11 cellular contexts compared by ENCODE assay signal in genomic region chr19:34996978-34997640, GRCh38. TPM values are rescaled to one million over a fixed set of nuclear protein-coding genes. Genes with fewer than 3 reads are reported as not detected.
DNase-seq lines count a peak whose midpoint lies in the region; ATAC-seq and TF ChIP-seq lines count a peak whose summit lies in the region.
"Had no signal": no experiment of that assay in that cellular context is flagged by ENCODE, and none has a peak within 500 bp of the region (broad histone marks: within the 10 kb centered on the region; RNA-seq: fewer than 3 reads in every experiment).

No MANE protein-coding gene starts in this region.

- peak overlapping the region; percentile 89 for H3K4me3 Mint-ChIP-seq in natural killer cell

- peaks cover 34 to 63% of the 10 kb centered on the region in 2 donors for H3K4me1 Mint-ChIP-seq in natural killer cell

- H3K36me3 Mint-ChIP-seq in natural killer cell: no peaks in the 10 kb centered on the region

- DNase-seq in A673 (ENCODE audit: low spot score) (no peak), adrenal gland (no peak), natural killer cell (no peak), brain microvascular endothelial cell (no peak), SHP77 treated with DMSO at 0.1 percent for 48 hours (lab: John Stamatoyannopoulos, UW) (no peak)
- no peak for DNase-seq in effector CD4-positive, alpha-beta T cell
- DNase-seq: Calu3; effector CD8-positive, alpha-beta T cell; stimulated activated CD4-positive, alpha-beta T cell treated with anti-CD3 and anti-CD28 coated beads, Interleukin-2, amount 100 ng/mL, for 24 hours had no signal

- intact Hi-C loops in A673 (cut with micrococcal nuclease; ENCODE audit: unreplicated experiment) (no loop called here), adrenal gland (cut with DNase I) (no loop called here), natural killer cell (cut with micrococcal nuclease) (no loop called here)

- H3K36me3 ChIP-seq in A673 (ENCODE audit: insufficient read depth, low read length, poor library complexity, severe bottlenecking) (peaks cover 3% of the 10 kb centered on the region), HUES6 (ENCODE audit: control insufficient read depth, insufficient read depth, low read length) (peaks cover 4% of the 10 kb centered on the region), adrenal gland (replicated peaks in 1 of 2) (no peaks in the 10 kb centered on the region), brain microvascular endothelial cell (replicated peaks) (no peaks in the 10 kb centered on the region)

- peak overlapping the region; percentile 37 for H3K27ac ChIP-seq in A673 (ENCODE audit: low read depth, low read length, poor library complexity, severe bottlenecking)
- H3K27ac ChIP-seq in HUES6 (ENCODE audit: low read depth, low read length): peak overlapping the region; percentile 22; the same call in 1 of the 2 replicates
- peak overlapping the region in 4 of 5 donors; percentile 2 to 70 (median 26) for H3K27ac ChIP-seq in adrenal gland
- no peak overlapping the region for H3K27ac ChIP-seq in brain microvascular endothelial cell

- no TSS peak for BruUV-seq in A673 (replicated peaks; lab: Mats Ljungman, UMichigan)

- TF ChIP-seq POLR2A in adrenal gland (IDR thresholded peaks at IDR 0.05): no peak

- TF ChIP-seq CTCF in A673 (conservative IDR thresholded peaks at IDR 0.05; ENCODE audit: low read depth, low read length) (no peak), adrenal gland (IDR thresholded peaks at IDR 0.05) (no peak), natural killer cell (IDR thresholded peaks at IDR 0.05) (no peak), brain microvascular endothelial cell (IDR thresholded peaks at IDR 0.05; ENCODE audit: low read depth, low read length, missing control alignments) (no peak)

- H3K27me3 ChIP-seq in A673 (replicated peaks; ENCODE audit: insufficient read depth, low read depth, low read length, poor library complexity): no peaks in the 10 kb centered on the region
- H3K27me3 ChIP-seq in HUES6 (ENCODE audit: control insufficient read depth, insufficient read depth, low read length): no peaks in the 10 kb centered on the region
- no peaks in the 10 kb centered on the region for H3K27me3 ChIP-seq in adrenal gland
- H3K27me3 ChIP-seq in brain microvascular endothelial cell (replicated peaks): no peaks in the 10 kb centered on the region

- ATAC-seq in natural killer cell: no peak
- no peak for ATAC-seq in GM21381 (IDR thresholded peaks at IDR 0.05; ENCODE audit: unreplicated experiment)

- CTCF ChIA-PET in A673 (lab: Charles Lee): no interaction called here

- WGBS in adrenal gland, 4 donors: 49 to 61% (median 52%) methylated on average over 9 of the region's 9 CpGs

- POLR2A ChIA-PET in A673 (lab: Charles Lee; ENCODE audit: low non-redundant PET): interaction anchor here (0.6 kb wide), 1 partner anchor 17 kb away, joined by 3 read pairs; no protein-coding TSS in a partner anchor

- H3K9me3 ChIP-seq in A673 (ENCODE audit: low read depth, low read length, poor library complexity, severe bottlenecking): no peaks in the 10 kb centered on the region
- H3K9me3 ChIP-seq in HUES6 (ENCODE audit: control insufficient read depth, insufficient read depth, low read depth, low read length): 0 out of 2 replicates have a peak, but pooled peaks cover 5% of the 10 kb centered on the region
- no peaks in the 10 kb centered on the region for H3K9me3 ChIP-seq in adrenal gland (replicated peaks in 1 of 3)

- in situ Hi-C loops in brain microvascular endothelial cell (cut with HindIII; ENCODE audit: low pct_ligation_motif_present, low sequenced_read_pairs): no loop called here

- no peaks in the 10 kb centered on the region for H3K27me3 Mint-ChIP-seq in natural killer cell (ENCODE audit: low read depth in 2 of 2)

- H3K9me3 Mint-ChIP-seq in natural killer cell: no peaks in the 10 kb centered on the region

- H3K27ac Mint-ChIP-seq in natural killer cell: peak overlapping the region; percentile 86 to 90

- H3K4me1 ChIP-seq in A673 (ENCODE audit: insufficient read depth, low read length, poor library complexity, severe bottlenecking): peaks cover 12% of the 10 kb centered on the region
- peaks cover 16% of the 10 kb centered on the region for H3K4me1 ChIP-seq in HUES6 (ENCODE audit: control insufficient read depth, insufficient read depth, low read length)
- H3K4me1 ChIP-seq in adrenal gland (replicated peaks in 1 of 2): peaks cover 15 to 29% of the 10 kb centered on the region in 2 donors

- no peak overlapping the region for H3K9ac ChIP-seq in HUES6 (ENCODE audit: low read length)

- no peak overlapping the region for H3K4me3 ChIP-seq in A673 (ENCODE audit: low read depth, low read length, poor library complexity, severe bottlenecking)
- H3K4me3 ChIP-seq in HUES6 (ENCODE audit: low read depth, low read length): no peak overlapping the region
- no peak overlapping the region for H3K4me3 ChIP-seq in adrenal gland
- H3K4me3 ChIP-seq in brain microvascular endothelial cell (ENCODE audit: low read depth, low read length): no peak overlapping the region

RNA-seq across cellular contexts. Expression of gene GRAMD1A, which starts 3.0 kb away (rescaled TPM):
- total RNA-seq in A673 (2021) (87.3 and 101 TPM in 2 replicates), adrenal gland (100 to 1,000 TPM in 1 of 8 donors, 10 to 100 TPM in 7; 42.4 to 101 (median 81.5) TPM), natural killer cell (10 to 100 TPM; 57.6 to 80.3 (median 66.6) TPM)
- polyA plus RNA-seq in adrenal gland: 100 to 1,000 TPM in 1 of 3 donors, 10 to 100 TPM in 2; 41.5 to 125 (median 74.9) TPM

RNA-seq across cellular contexts. Expression of gene ZNF792, which starts 33.1 kb away (rescaled TPM):
- total RNA-seq in A673 (2021) (15.4 and 15.5 TPM in 2 replicates), adrenal gland (1 to 10 TPM; 3.3 to 8.4 (median 6.8) TPM), natural killer cell (10 to 100 TPM; 11.9 to 19.6 (median 16.2) TPM)
- polyA plus RNA-seq in adrenal gland: 1 to 10 TPM in 1 of 3 donors, under 1 TPM in 2; 0.61 to 2.1 (median 0.97) TPM

RNA-seq across cellular contexts. Expression of gene SCN1B, which starts 33.2 kb away (rescaled TPM):
- 2.0 and 2.3 TPM in 2 replicates for total RNA-seq in A673 (2021)
- total RNA-seq in adrenal gland: 10 to 100 TPM in 6 of 8 donors, 1 to 10 TPM in 2; 9.5 to 34.5 (median 15.8) TPM
- polyA plus RNA-seq in adrenal gland: 10 to 100 TPM in 2 of 3 donors, 1 to 10 TPM in 1; 4.4 to 13.2 (median 11.6) TPM
- total RNA-seq in natural killer cell: 1 to 10 TPM in 2 of 3 donors, under 1 TPM in 1; 0.94 to 1.5 (median 1.1) TPM

RNA-seq across cellular contexts. Expression of gene HPN, which starts 44.4 kb away (rescaled TPM):
- not detected in 2 replicates for total RNA-seq in A673 (2021)
- total RNA-seq in adrenal gland: 1 to 10 TPM in 2 of 8 donors, under 1 TPM in 5, not detected in 1; 0.20 to 2.6 (median 0.87) TPM
- 1 to 10 TPM in 1 of 3 donors, under 1 TPM in 1, not detected in 1; 0.88 to 1.7 TPM for polyA plus RNA-seq in adrenal gland
- not detected for total RNA-seq in natural killer cell
